In genomic region chr15:92984161-92984560, GRCh38 we compare ENCODE assay signal across 22 cellular contexts.
A peak's percentile ranks its signal among the peaks of the same experiment; 100 is the strongest.
DNase-seq lines count a peak whose midpoint lies in the region; ATAC-seq and TF ChIP-seq lines count a peak whose summit lies in the region.
"Had no signal": no experiment of that assay in that cellular context is flagged by ENCODE, and none has a peak within 500 bp of the region (broad histone marks: within the 10 kb centered on the region; RNA-seq: fewer than 3 reads in every experiment).

No MANE protein-coding gene starts in this region.

- no peaks in the 10 kb centered on the region for H3K27me3 Mint-ChIP-seq in activated naive CD4-positive, alpha-beta T cell treated with anti-CD3 and anti-CD28 coated beads, Interleukin-2, amount 50 U/mL, for 24 hours
- no peaks in the 10 kb centered on the region for H3K27me3 Mint-ChIP-seq in naive thymus-derived CD4-positive, alpha-beta T cell

- TF ChIP-seq CTCF in left lung (IDR thresholded peaks at IDR 0.05): no peak

- intact Hi-C loops in naive thymus-derived CD4-positive, alpha-beta T cell (cut with micrococcal nuclease): loop anchor here in 1 of 2 donors (2.0 to 5.0 kb wide), 2 partner anchors 15 to 33 kb away; no protein-coding TSS in a partner anchor
- intact Hi-C loops in left lung (cut with DNase I): no loop called here

- POLR2A ChIA-PET in naive thymus-derived CD4-positive, alpha-beta T cell (lab: Charles Lee): no interaction called here

- H3K36me3 Mint-ChIP-seq in activated naive CD4-positive, alpha-beta T cell treated with anti-CD3 and anti-CD28 coated beads, Interleukin-2, amount 50 U/mL, for 24 hours: peaks cover 15% of the 10 kb centered on the region
- H3K36me3 Mint-ChIP-seq in naive thymus-derived CD4-positive, alpha-beta T cell: peaks cover 8 to 40% (median 38%) of the 10 kb centered on the region in 5 donors

- peaks cover 42 to 89% (median 48%) of the 10 kb centered on the region in 3 experiments for H3K36me3 ChIP-seq in naive thymus-derived CD4-positive, alpha-beta T cell (ENCODE audit: control insufficient read depth in 2 of 3, insufficient read depth in 3 of 3, low read length in 3 of 3)
- H3K36me3 ChIP-seq in left lung: peaks cover 0 to 100% of the 10 kb centered on the region in 2 donors

- no peaks in the 10 kb centered on the region for H3K27me3 ChIP-seq in naive thymus-derived CD4-positive, alpha-beta T cell (ENCODE audit: control insufficient read depth in 2 of 2, insufficient read depth in 2 of 2, low read length in 2 of 2)
- no peaks in the 10 kb centered on the region for H3K27me3 ChIP-seq in left lung
- H3K27me3 ChIP-seq: BLaER1 treated with 17β-estradiol and CSF1 and Interleukin-3, amounts not matched to agents 10 nM and 100 nM; neural progenitor cell had no signal

- H3K27ac Mint-ChIP-seq in activated naive CD4-positive, alpha-beta T cell treated with anti-CD3 and anti-CD28 coated beads, Interleukin-2, amount 50 U/mL, for 24 hours: peak overlapping the region; percentile 95
- H3K27ac Mint-ChIP-seq in naive thymus-derived CD4-positive, alpha-beta T cell: peak overlapping the region in 7 of 9 donors; percentile 1 to 83 (median 36)
- H3K27ac Mint-ChIP-seq: neural progenitor cell; T-helper 1 cell treated with Interleukin-12 subunit alpha and Interleukin-12 subunit beta and Interleukin-4 antibody, amounts not matched to agents 30 μg/mL and 1 μg/mL, for 36 hours had no signal

- CTCF ChIA-PET in naive thymus-derived CD4-positive, alpha-beta T cell (lab: Charles Lee): no interaction called here

- H3K4me1 Mint-ChIP-seq in activated naive CD4-positive, alpha-beta T cell treated with anti-CD3 and anti-CD28 coated beads, Interleukin-2, amount 50 U/mL, for 24 hours: peaks cover 9% of the 10 kb centered on the region
- H3K4me1 Mint-ChIP-seq in naive thymus-derived CD4-positive, alpha-beta T cell: peaks cover under 1 to 30% (median 13%) of the 10 kb centered on the region in 7 donors

- no peaks in the 10 kb centered on the region for H3K9me3 Mint-ChIP-seq in activated naive CD4-positive, alpha-beta T cell treated with anti-CD3 and anti-CD28 coated beads, Interleukin-2, amount 50 U/mL, for 24 hours
- H3K9me3 Mint-ChIP-seq in naive thymus-derived CD4-positive, alpha-beta T cell: no peaks in the 10 kb centered on the region
- H3K9me3 Mint-ChIP-seq: neural progenitor cell; T-helper 1 cell treated with Interleukin-12 subunit alpha and Interleukin-12 subunit beta and Interleukin-4 antibody, amounts not matched to agents 30 μg/mL and 1 μg/mL, for 36 hours had no signal

- H3K27ac ChIP-seq in cingulate gyrus (ENCODE audit: low read depth, low read length) (peak overlapping the region; percentile 66), left lung (no peak overlapping the region)
- H3K27ac ChIP-seq in naive thymus-derived CD4-positive, alpha-beta T cell (ENCODE audit: low read depth, low read length): no peak overlapping the region
- H3K27ac ChIP-seq: BLaER1 treated with 17β-estradiol and CSF1 and Interleukin-3, amounts not matched to agents 10 nM and 100 nM; VCaP had no signal

- DNase-seq in activated naive CD4-positive, alpha-beta T cell treated with Interleukin-2 at 50 U/mL for 16 hours: no peak
- no peak for DNase-seq in naive thymus-derived CD4-positive, alpha-beta T cell
- DNase-seq in superior temporal gyrus (ENCODE audit: extremely low spot score): peak; percentile 90
- DNase-seq in left lung: no peak
- DNase-seq in NAMALWA (ENCODE audit: low spot score): no peak
- no peak for DNase-seq in NCI-H2029 treated with DMSO at 0.1 percent for 48 hours (lab: John Stamatoyannopoulos, UW)
- DNase-seq: activated CD4-positive, alpha-beta T cell treated with anti-CD3 and anti-CD28 coated beads, Interleukin-2, amount 50 U/mL, for 48 hours; amygdala; GF-D8; GOT3; KG1; mesendoderm; NCI-H1092; NCI-H526 treated with DMSO at 0.1 percent for 48 hours; SHP77 treated with DMSO at 0.1 percent for 48 hours had no signal

- ATAC-seq in naive thymus-derived CD4-positive, alpha-beta T cell: no peak
- no peak for ATAC-seq in left lung
- ATAC-seq: GM12878 had no signal

- no peaks in the 10 kb centered on the region for H3K4me1 ChIP-seq in naive thymus-derived CD4-positive, alpha-beta T cell (ENCODE audit: control insufficient read depth in 2 of 2, insufficient read depth in 2 of 2, low read length in 2 of 2)
- H3K4me1 ChIP-seq in left lung: no peaks in the 10 kb centered on the region

- no peak overlapping the region for H3K4me3 ChIP-seq in naive thymus-derived CD4-positive, alpha-beta T cell (ENCODE audit: low read length)
- H3K4me3 ChIP-seq in left lung: no peak overlapping the region
- H3K4me3 ChIP-seq: BLaER1 treated with 17β-estradiol and CSF1 and Interleukin-3, amounts not matched to agents 10 nM and 100 nM; GM12878; neural progenitor cell had no signal

- H3K4me3 Mint-ChIP-seq in activated naive CD4-positive, alpha-beta T cell treated with anti-CD3 and anti-CD28 coated beads, Interleukin-2, amount 50 U/mL, for 24 hours: no peak overlapping the region
- no peak overlapping the region for H3K4me3 Mint-ChIP-seq in naive thymus-derived CD4-positive, alpha-beta T cell
- H3K4me3 Mint-ChIP-seq: neural progenitor cell; T-helper 1 cell treated with Interleukin-12 subunit alpha and Interleukin-12 subunit beta and Interleukin-4 antibody, amounts not matched to agents 30 μg/mL and 1 μg/mL, for 36 hours had no signal

- no peaks in the 10 kb centered on the region for H3K9me3 ChIP-seq in naive thymus-derived CD4-positive, alpha-beta T cell (ENCODE audit: control insufficient read depth in 2 of 3, low read length in 3 of 3)
- H3K9me3 ChIP-seq in left lung: no peaks in the 10 kb centered on the region
- H3K9me3 ChIP-seq: BLaER1 treated with 17β-estradiol and CSF1 and Interleukin-3, amounts not matched to agents 10 nM and 100 nM had no signal
